In genomic region chr20:61993058-61993457, GRCh38 we compare ENCODE assay signal across 32 cellular contexts.
"Had no signal": no experiment of that assay in that cellular context is flagged by ENCODE, and none has a peak within 500 bp of the region (broad histone marks: within the 10 kb centered on the region; RNA-seq: fewer than 3 reads in every experiment).

No MANE protein-coding gene starts in this region.

- FAIRE-seq: colon, endometrium, keratinocyte, urothelium cell line had no signal

- DNase-seq: activated CD4-positive, alpha-beta memory T cell treated with anti-CD3 and anti-CD28 coated beads for 36 hours; activated CD4-positive, alpha-beta T cell treated with anti-CD3 and anti-CD28 coated beads, Interleukin-2, amount 10 ng/mL, durations not matched to agents 24 days and 14 days; activated CD4-positive, CD25-positive, alpha-beta regulatory T cell treated with anti-CD3 and anti-CD28 coated beads, Interleukin-2, amount 50 U/mL, for 72 hours; activated CD8-positive, alpha-beta memory T cell treated with anti-CD3 and anti-CD28 coated beads, Interleukin-2, amount 50 U/mL, for 4 hours; activated gamma-delta T cell; activated naive CD4-positive, alpha-beta T cell treated with anti-CD3 and anti-CD28 coated beads, Interleukin-2, amount 50 U/mL, for 16 hours; activated naive CD8-positive, alpha-beta T cell treated with anti-CD3 and anti-CD28 coated beads, Interleukin-2, amount 50 U/mL, for 24 hours; activated T-cell treated with anti-CD3 and anti-CD28 coated beads, Interleukin-2, amount 50 U/mL, for 1 hour; amygdala; dermis blood vessel endothelial cell; effector CD4-positive, alpha-beta T cell; gastrocnemius medialis; glutamatergic neuron; left colon; naive B cell; occipital lobe; stimulated activated CD4-positive, alpha-beta T cell treated with anti-CD3 and anti-CD28 coated beads, Interleukin-15, amount 100 ng/mL, for 24 hours; stimulated activated CD4-positive, alpha-beta T cell treated with anti-CD3 and anti-CD28 coated beads, Interleukin-2, amount 100 ng/mL, for 24 hours; stimulated activated naive CD4-positive, alpha-beta T cell treated with Interleukin-2 at 50 U/mL for 16 hours; T-helper 17 cell; T1000; testis; transverse colon had no signal

- H3K4me1 Mint-ChIP-seq: activated CD4-positive, alpha-beta T cell treated with anti-CD3 and anti-CD28 coated beads, Interleukin-2, amount 10 ng/mL, durations not matched to agents 24 days and 14 days; mesothelial cell of epicardium; neural crest cell had no signal

- H3K27me3 ChIP-seq: breast epithelium, gastrocnemius medialis, right atrium auricular region, testis, transverse colon had no signal

- H3K4me3 ChIP-seq: breast epithelium, gastrocnemius medialis, right atrium auricular region, testis, transverse colon had no signal

- H3K27me3 Mint-ChIP-seq: activated CD4-positive, alpha-beta memory T cell treated with anti-CD3 and anti-CD28 coated beads for 36 hours; activated CD4-positive, alpha-beta T cell treated with anti-CD3 and anti-CD28 coated beads, Interleukin-2, amount 10 ng/mL, durations not matched to agents 24 days and 14 days; activated naive CD8-positive, alpha-beta T cell treated with anti-CD3 and anti-CD28 coated beads, Interleukin-2, amount 50 U/mL, for 24 hours; central memory CD8-positive, alpha-beta T cell; naive B cell; T-helper 17 cell had no signal

- H3K4me3 Mint-ChIP-seq: activated CD4-positive, alpha-beta memory T cell treated with anti-CD3 and anti-CD28 coated beads for 36 hours; activated CD4-positive, alpha-beta T cell treated with anti-CD3 and anti-CD28 coated beads, Interleukin-2, amount 10 ng/mL, durations not matched to agents 24 days and 14 days; activated naive CD8-positive, alpha-beta T cell treated with anti-CD3 and anti-CD28 coated beads, Interleukin-2, amount 50 U/mL, for 24 hours; central memory CD8-positive, alpha-beta T cell; mesothelial cell of epicardium; neural crest cell; T-helper 17 cell had no signal

- H3K36me3 ChIP-seq: breast epithelium had no signal

- H3K27ac ChIP-seq: breast epithelium, gastrocnemius medialis, right atrium auricular region, testis, transverse colon had no signal

- H3K27ac Mint-ChIP-seq: activated CD4-positive, alpha-beta memory T cell treated with anti-CD3 and anti-CD28 coated beads for 36 hours; activated CD4-positive, alpha-beta T cell treated with anti-CD3 and anti-CD28 coated beads, Interleukin-2, amount 10 ng/mL, durations not matched to agents 24 days and 14 days; activated naive CD8-positive, alpha-beta T cell treated with anti-CD3 and anti-CD28 coated beads, Interleukin-2, amount 50 U/mL, for 24 hours; mesothelial cell of epicardium; T-helper 17 cell had no signal

- H3K4me1 ChIP-seq: breast epithelium, gastrocnemius medialis, right atrium auricular region, testis, transverse colon had no signal

- H3K9me3 ChIP-seq: testis had no signal

- ATAC-seq: activated naive CD8-positive, alpha-beta T cell treated with anti-CD3 and anti-CD28 coated beads, Interleukin-2, amount 50 U/mL, for 24 hours; gastrocnemius medialis; left colon; T-helper 17 cell had no signal
